16 cellular contexts compared by ENCODE assay signal in genomic region chr15:48993411-48993810, GRCh38. TPM values are rescaled to one million over a fixed set of nuclear protein-coding genes. Genes with fewer than 3 reads are reported as not detected.
DNase-seq lines count a peak whose midpoint lies in the region; ATAC-seq and TF ChIP-seq lines count a peak whose summit lies in the region.
"Had no signal": no experiment of that assay in that cellular context is flagged by ENCODE, and none has a peak within 500 bp of the region (broad histone marks: within the 10 kb centered on the region; RNA-seq: fewer than 3 reads in every experiment).

No MANE protein-coding gene starts in this region.

- H3K9ac ChIP-seq in SK-N-MC (ENCODE audit: insufficient read length) (no peak overlapping the region), adipocyte (ENCODE audit: low read length) (no peak overlapping the region)

- H3K27me3 ChIP-seq in adipocyte (replicated peaks; ENCODE audit: control insufficient read depth, insufficient read depth, low read length) = no peaks in the 10 kb centered on the region
- H3K27me3 ChIP-seq: BE2C had no signal

- peak overlapping the region; percentile 72; the same call in 1 of the 2 replicates for H3K27ac ChIP-seq in SK-N-MC
- H3K27ac ChIP-seq: A549, C4-2B, HL-60 had no signal

- H3K9me3 ChIP-seq in SK-N-MC (ENCODE audit: low read depth, low read length) (no peaks in the 10 kb centered on the region), adipocyte (ENCODE audit: control insufficient read depth, low read length) (no peaks in the 10 kb centered on the region)
- H3K9me3 ChIP-seq: A549, BE2C had no signal

- no peak for TF ChIP-seq CTCF in fibroblast of the aortic adventitia (IDR thresholded peaks at IDR 0.05; ENCODE audit: insufficient read depth, low read length)
- no peak for TF ChIP-seq CTCF in GM10266 (IDR thresholded peaks at IDR 0.05; ENCODE audit: control insufficient read depth, insufficient read depth, low read depth, missing control alignments)

- peaks cover 11% of the 10 kb centered on the region for H3K4me1 ChIP-seq in adipocyte (ENCODE audit: control insufficient read depth, insufficient read depth, low read length)
- H3K4me1 ChIP-seq: A549, BE2C had no signal

- DNase-seq in SK-N-MC (ENCODE audit: low read depth, low spot score) (peak; percentile 59), adipocyte (ENCODE audit: low read depth) (peak; percentile 63), fibroblast of the aortic adventitia (ENCODE audit: low read depth) (peak; percentile 28), GM10266 (ENCODE audit: extremely low spot score) (no peak), activated gamma-delta T cell (lab: John Stamatoyannopoulos, UW) (no peak)
- DNase-seq: BE2C; CD8-positive, alpha-beta T cell; COR-L47; DND-41; GF-D8; HCEC 1CT; HFFc6 had no signal

- H3K4me3 ChIP-seq in SK-N-MC = peak overlapping the region; percentile 48; the same call in 1 of the 2 replicates
- no peak overlapping the region for H3K4me3 ChIP-seq in adipocyte (ENCODE audit: low read length)
- no peak overlapping the region for H3K4me3 ChIP-seq in fibroblast of the aortic adventitia (ENCODE audit: low read depth, low read length)
- H3K4me3 ChIP-seq: A549 had no signal

- no peak for ATAC-seq in HG02678 (IDR thresholded peaks at IDR 0.05; ENCODE audit: unreplicated experiment)
- ATAC-seq: A549; CD8-positive, alpha-beta T cell had no signal

- peaks cover 21% of the 10 kb centered on the region for H3K36me3 ChIP-seq in SK-N-MC (ENCODE audit: insufficient read depth, low read length)
- H3K36me3 ChIP-seq in adipocyte (ENCODE audit: control insufficient read depth, insufficient read depth, low read length, severe bottlenecking) = peaks cover 79% of the 10 kb centered on the region

RNA-seq across cellular contexts. Expression of gene SHC4, which starts 29.7 kb away (rescaled TPM):
- total RNA-seq in fibroblast of the aortic adventitia (ENCODE audit: low replicate concordance) = 1.8 and 2.2 TPM in 2 replicates
- total RNA-seq: CD8-positive, alpha-beta T cell had no signal

RNA-seq across cellular contexts. Expression of gene SECISBP2L, which starts 52.8 kb away (rescaled TPM):
- total RNA-seq in fibroblast of the aortic adventitia (ENCODE audit: low replicate concordance) = 45.7 and 48.9 TPM in 2 replicates

Comparison
In these comparisons a context has a peak if more than half of its experiments do, and no peak if none do; other contexts are left out.
1. DNase-seq: peak in SK-N-MC (single experiment), adipocyte (single experiment) and fibroblast of the aortic adventitia (single experiment); none in GM10266 (single experiment) and activated gamma-delta T cell (single experiment).